In the genomic region with DNA sequence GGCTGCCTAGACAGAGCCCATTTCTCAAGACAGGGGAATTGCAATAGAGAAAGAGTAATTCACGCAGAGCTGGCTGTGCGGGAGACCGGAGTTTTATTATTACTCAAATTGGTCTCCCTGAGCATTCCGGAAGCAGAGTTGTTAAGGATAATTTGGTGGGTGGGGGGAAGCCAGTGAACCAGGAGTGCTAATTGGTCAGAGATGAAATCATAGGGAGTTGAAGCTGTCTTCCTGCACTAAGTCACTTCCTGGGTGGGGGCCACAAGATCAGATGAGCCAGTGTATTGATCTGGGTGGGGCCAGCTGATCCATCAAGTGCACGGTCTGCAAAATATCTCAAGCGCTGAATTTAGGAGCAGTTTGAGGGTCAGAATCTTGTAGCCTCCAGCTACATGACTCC, we compare ENCODE assay signal across 20 cellular contexts.
A peak's percentile ranks its signal among the peaks of the same experiment; 100 is the strongest.
DNase-seq lines count a peak whose midpoint lies in the region; ATAC-seq and TF ChIP-seq lines count a peak whose summit lies in the region.
"Had no signal": no experiment of that assay in that cellular context is flagged by ENCODE, and none has a peak within 500 bp of the region (broad histone marks: within the 10 kb centered on the region; RNA-seq: fewer than 3 reads in every experiment).

No MANE protein-coding gene starts in this region.

- no peak for ATAC-seq in GM18867 (IDR thresholded peaks at IDR 0.05; ENCODE audit: unreplicated experiment)
- no peak for ATAC-seq in lower lobe of right lung
- ATAC-seq: activated T-cell treated with anti-CD3 and anti-CD28 coated beads, Interleukin-2, amount 50 U/mL, for 4 hours; left lung; upper lobe of right lung had no signal

- H3K27me3 Mint-ChIP-seq in activated CD4-positive, alpha-beta T cell treated with anti-CD3 and anti-CD28 coated beads, Interleukin-2, amount 10 ng/mL, durations not matched to agents 24 days and 14 days: no peaks in the 10 kb centered on the region
- H3K27me3 Mint-ChIP-seq in nephron progenitor cell (ENCODE audit: low read depth, poor library complexity): peaks cover 3% of the 10 kb centered on the region
- H3K27me3 Mint-ChIP-seq: activated naive CD8-positive, alpha-beta T cell had no signal

- no peaks in the 10 kb centered on the region for H3K9me3 Mint-ChIP-seq in activated CD4-positive, alpha-beta T cell treated with anti-CD3 and anti-CD28 coated beads, Interleukin-2, amount 10 ng/mL, durations not matched to agents 24 days and 14 days
- no peaks in the 10 kb centered on the region for H3K9me3 Mint-ChIP-seq in nephron progenitor cell

- DNase-seq in activated CD4-positive, alpha-beta T cell treated with anti-CD3 and anti-CD28 coated beads, Interleukin-2, amount 10 ng/mL, durations not matched to agents 24 days and 14 days: peak; percentile 52
- no peak for DNase-seq in activated CD4-positive, alpha-beta T cell treated with anti-CD3 and anti-CD28 coated beads, Interleukin-2, amount 50 U/mL, for 48 hours
- no peak for DNase-seq in RWPE1 (ENCODE audit: low spot score)
- DNase-seq in dorsolateral prefrontal cortex: no peak
- no peak for DNase-seq in nephron progenitor cell
- no peak for DNase-seq in lower lobe of right lung
- no peak for DNase-seq in EL
- DNase-seq: 8988T; activated CD4-positive, alpha-beta T cell treated with anti-CD3 and anti-CD28 coated beads, Interleukin-2, amount 50 U/mL, for 4 hours; activated T-cell treated with anti-CD3 and anti-CD28 coated beads, Interleukin-2, amount 50 U/mL, for 4 hours; effector memory CD4-positive, alpha-beta T cell; heart left ventricle; left lung; NCI-H1436; NCI-H524; stimulated activated CD8-positive, alpha-beta memory T cell treated with anti-CD3 and anti-CD28 coated beads, Interleukin-4, amount 100 ng/mL, for 48 hours; upper lobe of right lung had no signal

- H3K27me3 ChIP-seq in dorsolateral prefrontal cortex (no peaks in the 10 kb centered on the region), lower lobe of right lung (ENCODE audit: low read depth) (no peaks in the 10 kb centered on the region)
- H3K27me3 ChIP-seq: left lung, right atrium auricular region, upper lobe of right lung had no signal

- POLR2A ChIA-PET in RWPE1 (lab: Yijun Ruan, JAX; ENCODE audit: low non-redundant PET): no interaction called here

- peaks cover 11% of the 10 kb centered on the region for H3K36me3 ChIP-seq in lower lobe of right lung
- H3K36me3 ChIP-seq: upper lobe of right lung had no signal

- peaks cover 15% of the 10 kb centered on the region for H3K4me1 ChIP-seq in lower lobe of right lung

- CTCF ChIA-PET in RWPE1 (lab: Yijun Ruan, JAX): interaction anchor here (0.6 kb wide), 1 partner anchor 12 kb away, joined by 4 read pairs; no protein-coding TSS in a partner anchor

- TF ChIP-seq CTCF in RWPE1 (conservative IDR thresholded peaks at IDR 0.05; ENCODE audit: low read depth) (no peak), dorsolateral prefrontal cortex (IDR thresholded peaks at IDR 0.05 in 54 of 56, conservative IDR thresholded peaks at IDR 0.05 in 2 of 56; ENCODE audit: low read depth in 1 of 56, partially characterized antibody in 56 of 56) (no peak), nephron progenitor cell (IDR thresholded peaks at IDR 0.05) (no peak), lower lobe of right lung (IDR thresholded peaks at IDR 0.05) (no peak)

- peak overlapping the region; percentile 47 for H3K4me3 Mint-ChIP-seq in activated CD4-positive, alpha-beta T cell treated with anti-CD3 and anti-CD28 coated beads, Interleukin-2, amount 10 ng/mL, durations not matched to agents 24 days and 14 days
- no peak overlapping the region for H3K4me3 Mint-ChIP-seq in nephron progenitor cell
- H3K4me3 Mint-ChIP-seq: activated naive CD8-positive, alpha-beta T cell; activated T-cell treated with anti-CD3 and anti-CD28 coated beads, Interleukin-2, amount 50 U/mL, for 4 hours had no signal

- peaks cover 6% of the 10 kb centered on the region for H3K36me3 Mint-ChIP-seq in activated CD4-positive, alpha-beta T cell treated with anti-CD3 and anti-CD28 coated beads, Interleukin-2, amount 10 ng/mL, durations not matched to agents 24 days and 14 days (ENCODE audit: low read depth)
- peaks cover 47% of the 10 kb centered on the region for H3K36me3 Mint-ChIP-seq in nephron progenitor cell (ENCODE audit: low read depth)

- no peak overlapping the region for H3K4me3 ChIP-seq in dorsolateral prefrontal cortex
- H3K4me3 ChIP-seq in lower lobe of right lung: no peak overlapping the region
- H3K4me3 ChIP-seq: heart left ventricle, left lung, right atrium auricular region, upper lobe of right lung had no signal

- no peaks in the 10 kb centered on the region for H3K9me3 ChIP-seq in lower lobe of right lung
- H3K9me3 ChIP-seq: heart left ventricle, left lung, right atrium auricular region, upper lobe of right lung had no signal

- peak overlapping the region; percentile 58 for H3K27ac Mint-ChIP-seq in activated CD4-positive, alpha-beta T cell treated with anti-CD3 and anti-CD28 coated beads, Interleukin-2, amount 10 ng/mL, durations not matched to agents 24 days and 14 days
- H3K27ac Mint-ChIP-seq in nephron progenitor cell: peak overlapping the region; percentile 92
- H3K27ac Mint-ChIP-seq: activated naive CD8-positive, alpha-beta T cell had no signal

- H3K27ac ChIP-seq in RWPE1 (peak overlapping the region; percentile 57), dorsolateral prefrontal cortex (peak overlapping the region in 51 of 59 donors; percentile 12 to 88 (median 72)), lower lobe of right lung (no peak overlapping the region)
- H3K27ac ChIP-seq: left lung, right atrium auricular region, upper lobe of right lung had no signal

- peaks cover 27% of the 10 kb centered on the region for H3K4me1 Mint-ChIP-seq in activated CD4-positive, alpha-beta T cell treated with anti-CD3 and anti-CD28 coated beads, Interleukin-2, amount 10 ng/mL, durations not matched to agents 24 days and 14 days
- H3K4me1 Mint-ChIP-seq in nephron progenitor cell: peaks cover 8% of the 10 kb centered on the region

- intact Hi-C loops in activated CD4-positive, alpha-beta T cell treated with anti-CD3 and anti-CD28 coated beads, Interleukin-2, amount 10 ng/mL, durations not matched to agents 24 days and 14 days (cut with micrococcal nuclease): no loop called here
- intact Hi-C loops in dorsolateral prefrontal cortex (cut with DNase I): loop anchor here in 1 of 2 donors (10.0 kb wide), 1 partner anchor 241 kb away; a partner anchor contains a TSS
- intact Hi-C loops in lower lobe of right lung (cut with DNase I): no loop called here
